In the genomic region with DNA sequence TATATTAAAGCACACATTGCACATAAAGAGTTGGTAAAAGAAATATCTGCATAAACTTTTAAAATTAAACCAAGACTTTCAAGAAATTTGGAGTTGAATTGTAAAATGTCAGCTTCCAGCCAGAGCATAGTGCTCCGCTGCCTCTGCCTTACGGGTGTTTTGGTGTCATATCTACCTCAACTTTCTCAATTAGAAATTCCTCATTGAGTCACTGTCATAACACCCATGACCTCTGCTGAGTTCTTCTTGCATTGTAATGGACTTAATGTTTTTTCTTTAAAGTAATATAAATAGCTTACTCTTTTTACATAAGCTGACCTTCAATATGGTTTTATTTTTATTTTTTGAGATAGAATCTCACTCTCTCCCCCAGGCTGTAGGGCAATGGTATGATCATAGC, we compare ENCODE assay signal across 25 cellular contexts.
DNase-seq lines count a peak whose midpoint lies in the region; ATAC-seq and TF ChIP-seq lines count a peak whose summit lies in the region.
"Had no signal": no experiment of that assay in that cellular context is flagged by ENCODE, and none has a peak within 500 bp of the region (broad histone marks: within the 10 kb centered on the region; RNA-seq: fewer than 3 reads in every experiment).

No MANE protein-coding gene starts in this region.

- intact Hi-C loops in activated CD4-positive, alpha-beta memory T cell treated with anti-CD3 and anti-CD28 coated beads for 36 hours (cut with micrococcal nuclease): no loop called here

- TF ChIP-seq CTCF in astrocyte of the cerebellum (IDR thresholded peaks at IDR 0.05; ENCODE audit: low read depth, low read length, missing control alignments) (no peak), fibroblast of villous mesenchyme (IDR thresholded peaks at IDR 0.05; ENCODE audit: insufficient read depth, low read depth, low read length) (no peak)

- no peak overlapping the region for H3K4me3 Mint-ChIP-seq in activated CD4-positive, alpha-beta memory T cell treated with anti-CD3 and anti-CD28 coated beads for 36 hours
- H3K4me3 Mint-ChIP-seq: activated T-helper 17 cell treated with anti-CD3 and anti-CD28 coated beads, Interleukin-2, amount 50 U/mL, for 72 hours; CD8-positive, alpha-beta T cell; mesothelial cell of epicardium; neural crest cell had no signal

- CTCF ChIA-PET in activated CD4-positive, alpha-beta memory T cell treated with anti-CD3 and anti-CD28 coated beads for 36 hours (lab: Charles Lee): no interaction called here

- in situ Hi-C loops in astrocyte of the cerebellum (cut with HindIII; ENCODE audit: low sequenced_read_pairs): no loop called here

- POLR2A ChIA-PET in activated CD4-positive, alpha-beta memory T cell treated with anti-CD3 and anti-CD28 coated beads for 36 hours (lab: Charles Lee): no interaction called here

- peaks cover 14% of the 10 kb centered on the region for H3K9me3 Mint-ChIP-seq in activated CD4-positive, alpha-beta memory T cell treated with anti-CD3 and anti-CD28 coated beads for 36 hours

- H3K27ac Mint-ChIP-seq in activated CD4-positive, alpha-beta memory T cell treated with anti-CD3 and anti-CD28 coated beads for 36 hours: no peak overlapping the region
- H3K27ac Mint-ChIP-seq: activated T-helper 17 cell treated with anti-CD3 and anti-CD28 coated beads, Interleukin-2, amount 50 U/mL, for 72 hours; CD8-positive, alpha-beta T cell; mesothelial cell of epicardium had no signal

- peak; percentile 56 for DNase-seq in AG08395 (ENCODE audit: low spot score)
- peak; percentile 29 for DNase-seq in HS-5 (ENCODE audit: low read depth)
- peak; percentile 4 for DNase-seq in astrocyte of the cerebellum (ENCODE audit: low read depth)
- DNase-seq in fibroblast of villous mesenchyme (ENCODE audit: low read depth): peak; percentile 77
- DNase-seq in D341Med (ENCODE audit: low spot score): no peak
- no peak for DNase-seq in NCI-H146 treated with DMSO at 0.1 percent for 48 hours (lab: John Stamatoyannopoulos, UW; ENCODE audit: unreplicated experiment)
- no peak for DNase-seq in activated CD4-positive, alpha-beta memory T cell treated with anti-CD3 and anti-CD28 coated beads for 36 hours
- DNase-seq: adrenal gland; CD8-positive, alpha-beta T cell; colonic mucosa; kidney; MG63; NCI-H187 treated with DMSO at 0.1 percent for 48 hours; NCI-H446; NK-92 treated with Interleukin-12 subunit alpha and Interleukin-12 subunit beta, amount 100 ng/mL, for 24 hours; Right ventricle myocardium superior; stimulated activated CD4-positive, alpha-beta T cell treated with anti-CD3 and anti-CD28 coated beads, Interleukin-15, amount 100 ng/mL, for 24 hours; stimulated activated naive CD8-positive, alpha-beta T cell treated with anti-CD3 and anti-CD28 coated beads, Interleukin-15, Interleukin-2, amounts not matched to agents 100 U/mL and 50 U/mL, for 24 hours; upper lobe of right lung had no signal

- ATAC-seq in HG02678 (IDR thresholded peaks at IDR 0.05; ENCODE audit: unreplicated experiment): no peak
- ATAC-seq: activated T-helper 17 cell treated with anti-CD3 and anti-CD28 coated beads, Interleukin-2, amount 50 U/mL, for 72 hours; CD8-positive, alpha-beta T cell; esophagus mucosa; stimulated activated naive CD8-positive, alpha-beta T cell treated with anti-CD3 and anti-CD28 coated beads, Interleukin-15, Interleukin-2, amounts not matched to agents 100 U/mL and 50 U/mL, for 24 hours; upper lobe of right lung had no signal

- no peaks in the 10 kb centered on the region for H3K4me1 Mint-ChIP-seq in activated CD4-positive, alpha-beta memory T cell treated with anti-CD3 and anti-CD28 coated beads for 36 hours (ENCODE audit: low read depth)
- H3K4me1 Mint-ChIP-seq: activated T-helper 17 cell treated with anti-CD3 and anti-CD28 coated beads, Interleukin-2, amount 50 U/mL, for 72 hours; mesothelial cell of epicardium; neural crest cell had no signal

- no peaks in the 10 kb centered on the region for H3K36me3 Mint-ChIP-seq in activated CD4-positive, alpha-beta memory T cell treated with anti-CD3 and anti-CD28 coated beads for 36 hours
- H3K36me3 Mint-ChIP-seq: CD8-positive, alpha-beta T cell had no signal

- no peak overlapping the region for H3K4me3 ChIP-seq in astrocyte of the cerebellum (ENCODE audit: low read depth, low read length)
- no peak overlapping the region for H3K4me3 ChIP-seq in fibroblast of villous mesenchyme (ENCODE audit: low read depth, low read length)
- H3K4me3 ChIP-seq: adrenal gland, colonic mucosa, hepatocyte, MG63, upper lobe of right lung had no signal

- H3K27me3 Mint-ChIP-seq in activated CD4-positive, alpha-beta memory T cell treated with anti-CD3 and anti-CD28 coated beads for 36 hours: no peaks in the 10 kb centered on the region
- H3K27me3 Mint-ChIP-seq: activated T-helper 17 cell treated with anti-CD3 and anti-CD28 coated beads, Interleukin-2, amount 50 U/mL, for 72 hours had no signal

Comparison
In these comparisons a context has a peak if more than half of its experiments do, and no peak if none do; other contexts are left out.
1. DNase-seq: peak in AG08395 (single experiment), HS-5 (single experiment), astrocyte of the cerebellum (single experiment) and fibroblast of villous mesenchyme (single experiment); none in D341Med (single experiment), NCI-H146 treated with DMSO at 0.1 percent for 48 hours (single experiment) and activated CD4-positive, alpha-beta memory T cell treated with anti-CD3 and anti-CD28 coated beads for 36 hours (single experiment).